9 cellular contexts compared by ENCODE assay signal in the genomic region with DNA sequence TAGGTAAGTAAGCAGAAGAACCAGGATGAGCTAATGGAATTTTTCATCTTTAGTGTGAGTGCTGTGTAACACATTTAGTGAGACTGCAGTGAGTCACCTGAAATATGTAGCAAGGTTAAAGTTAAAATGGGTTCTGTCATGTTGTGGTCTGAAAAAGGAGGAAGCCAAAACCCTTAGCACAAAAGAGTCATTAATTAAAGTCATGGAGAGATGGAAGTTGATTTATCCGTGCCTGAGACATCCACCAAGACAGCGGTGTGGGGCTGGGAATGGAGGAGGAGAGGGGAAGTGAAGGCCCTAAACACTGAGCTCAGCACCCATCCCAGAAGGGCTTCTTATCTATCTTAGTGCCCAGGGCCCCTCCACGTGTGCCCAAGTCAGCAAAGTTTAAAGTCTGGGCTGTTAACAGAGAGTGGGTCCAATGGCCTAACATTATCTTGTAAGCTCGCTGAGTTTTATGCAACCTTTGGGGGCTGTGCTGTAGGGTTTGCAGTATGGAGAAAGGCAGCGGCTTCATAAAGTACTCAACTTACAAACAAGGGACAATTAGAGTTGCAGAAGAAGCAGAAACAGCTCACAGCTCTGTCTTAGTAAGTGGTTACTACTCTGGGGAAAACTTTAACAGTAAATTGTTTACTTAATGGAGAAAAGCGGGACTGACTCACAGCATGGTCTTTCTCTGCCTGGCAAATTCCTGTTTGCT. TPM values are rescaled to one million over a fixed set of nuclear protein-coding genes. Genes with fewer than 3 reads are reported as not detected.
DNase-seq lines count a peak whose midpoint lies in the region; ATAC-seq and TF ChIP-seq lines count a peak whose summit lies in the region.
"Had no signal": no experiment of that assay in that cellular context is flagged by ENCODE, and none has a peak within 500 bp of the region (broad histone marks: within the 10 kb centered on the region; RNA-seq: fewer than 3 reads in every experiment).

No MANE protein-coding gene starts in this region.

- H3K79me1 ChIP-seq in mesendoderm (ENCODE audit: low read length): no peaks in the 10 kb centered on the region

- H3K79me2 ChIP-seq in mesendoderm (ENCODE audit: control insufficient read depth, insufficient read depth, low read length): no peaks in the 10 kb centered on the region

- H3K36me3 ChIP-seq in sigmoid colon (peaks cover 0 to 17% (median 0%) of the 10 kb centered on the region in 4 donors), mesendoderm (ENCODE audit: control insufficient read depth, insufficient read depth, low read length) (peaks cover 3% of the 10 kb centered on the region)

- no peak overlapping the region for H3K56ac ChIP-seq in mesendoderm (ENCODE audit: low read length)

- H3K27me3 ChIP-seq in sigmoid colon (no peaks in the 10 kb centered on the region), mesendoderm (ENCODE audit: insufficient read depth, low read length, poor library complexity) (no peaks in the 10 kb centered on the region)

- no peak overlapping the region for H3K23ac ChIP-seq in mesendoderm (ENCODE audit: low read length)

- no peak for ATAC-seq in HG03159 (IDR thresholded peaks at IDR 0.05; ENCODE audit: unreplicated experiment)
- ATAC-seq in HG03565 (IDR thresholded peaks at IDR 0.05; ENCODE audit: unreplicated experiment): no peak

- H3K18ac ChIP-seq in mesendoderm (ENCODE audit: low read length): no peak overlapping the region

- DNase-seq in GM04503 (ENCODE audit: low read depth) (peak; percentile 83), RPMI7951 (ENCODE audit: low read depth) (peak; percentile 69), epithelial cell of esophagus (ENCODE audit: low read depth) (peak; percentile 95), sigmoid colon (no peak), mesendoderm (no peak), GM10266 (ENCODE audit: extremely low spot score) (no peak)
- DNase-seq: activated CD4-positive, alpha-beta T cell treated with anti-CD3 and anti-CD28 coated beads for 1 hour had no signal

- H3K4ac ChIP-seq in mesendoderm (ENCODE audit: low read depth, low read length): no peak overlapping the region

- H4K5ac ChIP-seq in mesendoderm (ENCODE audit: low read length): no peak overlapping the region

- TF ChIP-seq CTCF in epithelial cell of esophagus (IDR thresholded peaks at IDR 0.05; ENCODE audit: insufficient read depth, low read depth, low read length, missing control alignments): no peak
- TF ChIP-seq CTCF in sigmoid colon (IDR thresholded peaks at IDR 0.05): no peak
- TF ChIP-seq CTCF in GM10266 (IDR thresholded peaks at IDR 0.05; ENCODE audit: control insufficient read depth, insufficient read depth, low read depth, missing control alignments): no peak

- no peak overlapping the region for H2BK120ac ChIP-seq in mesendoderm (ENCODE audit: low read depth, low read length)

- TF ChIP-seq POLR2A in sigmoid colon (IDR thresholded peaks at IDR 0.05): no peak

- no peak for TF ChIP-seq EP300 in sigmoid colon (IDR thresholded peaks at IDR 0.05)

- 68 to 74% methylated on average over 6 of the region's 6 CpGs for WGBS in sigmoid colon, 2 donors
- no CpG with 5 or more reads among the region's 6 CpGs for WGBS in mesendoderm (ENCODE audit: extremely low coverage, insufficient coverage, low lambda C conversion rate)

- H2BK5ac ChIP-seq in mesendoderm (ENCODE audit: low read length): no peak overlapping the region

- H3K4me1 ChIP-seq in sigmoid colon (peaks cover 0 to 23% (median 18%) of the 10 kb centered on the region in 4 donors), mesendoderm (ENCODE audit: control insufficient read depth, low read depth, low read length) (no peaks in the 10 kb centered on the region)

- H2BK15ac ChIP-seq in mesendoderm (replicated peaks; ENCODE audit: low read depth): no peak overlapping the region

- no peak overlapping the region for H3K9ac ChIP-seq in mesendoderm (ENCODE audit: low read length)

- intact Hi-C loops in sigmoid colon (cut with DNase I): no loop called here

- H3K9me3 ChIP-seq in sigmoid colon: no peaks in the 10 kb centered on the region

- H2AK5ac ChIP-seq in mesendoderm (ENCODE audit: low read length): no peak overlapping the region

- H3K4me3 ChIP-seq in epithelial cell of esophagus (ENCODE audit: low read length): no peak overlapping the region
- H3K4me3 ChIP-seq in sigmoid colon: no peak overlapping the region
- H3K4me3 ChIP-seq in mesendoderm (ENCODE audit: low read length): no peak overlapping the region

- H4K8ac ChIP-seq in mesendoderm (ENCODE audit: low read depth, low read length): no peak overlapping the region

- H3K4me2 ChIP-seq in mesendoderm (ENCODE audit: low read length): no peak overlapping the region

- H3K27ac ChIP-seq in sigmoid colon: peak overlapping the region; percentile 51 to 80 (median 75)
- no peak overlapping the region for H3K27ac ChIP-seq in mesendoderm (ENCODE audit: low read depth, low read length)

RNA-seq across cellular contexts. Expression of gene ENOSF1, which starts 9.3 kb away (rescaled TPM):
- total RNA-seq in RPMI7951 (2014; rRNA removed; shearing (Covaris generic)): 23.5 and 29.8 TPM in 2 replicates
- total RNA-seq in sigmoid colon: 10 to 100 TPM; 37.5 to 56.9 (median 52.7) TPM
- polyA plus RNA-seq in sigmoid colon: 10 to 100 TPM; 16.8 to 43.6 (median 34.4) TPM
- 19.5 TPM for polyA plus RNA-seq in mesendoderm (2013, experiment 1 of 2)
- 18.9 TPM for polyA plus RNA-seq in mesendoderm (2013, experiment 2 of 2)

RNA-seq across cellular contexts. Expression of gene TYMS, which starts 45.7 kb away (rescaled TPM):
- total RNA-seq in RPMI7951 (2014; rRNA removed; shearing (Covaris generic)): 46.7 and 54.4 TPM in 2 replicates
- 1 to 10 TPM in 3 of 4 donors, under 1 TPM in 1; 0.55 to 3.0 (median 1.1) TPM for total RNA-seq in sigmoid colon
- 10 to 100 TPM in 2 of 3 donors, 1 to 10 TPM in 1; 7.8 to 62.0 (median 17.3) TPM for polyA plus RNA-seq in sigmoid colon
- polyA plus RNA-seq in mesendoderm (2013, experiment 1 of 2): 71.2 TPM
- 72.4 TPM for polyA plus RNA-seq in mesendoderm (2013, experiment 2 of 2)

Comparison
In these comparisons a context has a peak if more than half of its experiments do, and no peak if none do; other contexts are left out.
1. DNase-seq: peak in GM04503 (single experiment), RPMI7951 (single experiment) and epithelial cell of esophagus (single experiment); none in sigmoid colon (single experiment), mesendoderm (single experiment) and GM10266 (single experiment).
2. RNA of gene TYMS, which starts 45.7 kb away (total RNA-seq): 46.7 to 54.4 TPM in RPMI7951; 0.55 to 3.0 TPM in sigmoid colon; every median in the first group is over 10 times any median in the second.